13 cellular contexts compared by ENCODE assay signal in the genomic region with DNA sequence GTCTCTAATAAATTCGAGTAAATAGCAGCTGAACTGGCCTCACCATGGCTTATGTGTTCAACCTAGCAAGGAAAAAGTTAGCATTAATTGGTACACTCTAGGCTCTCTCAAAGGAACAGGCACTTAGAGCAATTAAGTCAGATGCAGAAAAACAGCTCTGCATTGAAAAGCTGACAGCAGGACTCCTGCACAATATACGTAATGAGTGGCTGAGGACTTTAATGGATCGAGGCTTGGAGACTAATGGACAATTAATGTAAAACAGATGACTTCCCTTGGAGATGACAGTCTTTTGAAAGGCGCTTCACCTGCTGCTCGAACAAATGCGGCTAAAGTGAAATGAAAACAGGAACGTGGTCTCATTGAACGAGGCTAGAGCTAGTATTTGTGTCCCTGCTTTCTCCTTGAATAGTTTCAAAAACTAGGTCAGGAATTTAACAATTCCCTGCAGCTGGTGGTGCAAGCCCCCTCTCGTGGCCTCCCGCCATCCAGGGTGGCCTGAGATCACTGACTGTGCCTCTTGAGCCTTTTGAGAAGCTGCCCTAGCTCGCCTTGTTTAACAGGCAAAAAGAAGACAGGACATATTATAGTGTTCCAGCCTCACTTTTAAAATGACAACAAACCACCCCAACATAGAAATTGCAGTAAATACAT.
DNase-seq lines count a peak whose midpoint lies in the region; ATAC-seq, FAIRE-seq and TF ChIP-seq lines count a peak whose summit lies in the region.
"Had no signal": no experiment of that assay in that cellular context is flagged by ENCODE, and none has a peak within 500 bp of the region (broad histone marks: within the 10 kb centered on the region; RNA-seq: fewer than 3 reads in every experiment).

No MANE protein-coding gene starts in this region.

- H3K79me1 ChIP-seq in H1 (ENCODE audit: low read depth, low read length) = no peaks in the 10 kb centered on the region

- H3K27ac ChIP-seq in H1 (ENCODE audit: low read depth, low read length) (no peak overlapping the region), aorta (ENCODE audit: low read depth in 1 of 2, low read length in 2 of 2) (no peak overlapping the region)
- no peak overlapping the region for H3K27ac ChIP-seq in CD4-positive, alpha-beta memory T cell (ENCODE audit: low read depth, low read length)

- H3K27me3 Mint-ChIP-seq in CD4-positive, alpha-beta memory T cell = peaks cover 6 to 9% of the 10 kb centered on the region in 2 donors

- H3K18ac ChIP-seq in H1 (ENCODE audit: extremely low read depth, low read length) = no peak overlapping the region

- H3K4me2 ChIP-seq in H1 (ENCODE audit: insufficient read depth in 1 of 2, low read depth in 2 of 2, low read length in 2 of 2) = 0 out of 4 replicates have a peak overlapping the region, but pooled peaks of 1 of the 2 experiments have one; percentile 5

- no peak for FAIRE-seq in H1 (lab: Jason Lieb, UNC)

- no peak overlapping the region for H4K91ac ChIP-seq in H1 (replicated peaks; ENCODE audit: insufficient read length, low read length)

- no peak overlapping the region for H2BK12ac ChIP-seq in H1 (ENCODE audit: low read depth, low read length)

- no peak for TF ChIP-seq RAD21 in H1 (IDR thresholded peaks at IDR 0.05 in 1 of 2, conservative IDR thresholded peaks at IDR 0.05 in 1 of 2; ENCODE audit: low read depth in 2 of 2, low read length in 2 of 2)

- POLR2A ChIA-PET in H1 (lab: Charles Lee; ENCODE audit: partially characterized antibody) = no interaction called here
- POLR2A ChIA-PET in CD4-positive, alpha-beta memory T cell (lab: Charles Lee; ENCODE audit: partially characterized antibody) = no interaction called here

- no peaks in the 10 kb centered on the region for H3K79me2 ChIP-seq in H1 (ENCODE audit: control insufficient read depth in 1 of 2, insufficient read depth in 2 of 2, low read length in 2 of 2)

- no peaks in the 10 kb centered on the region for H3K9me3 ChIP-seq in H1 (ENCODE audit: insufficient read depth in 2 of 2, low read depth in 1 of 2, low read length in 1 of 2)
- H3K9me3 ChIP-seq in CD4-positive, alpha-beta memory T cell (ENCODE audit: control insufficient read depth in 1 of 2, low read length in 2 of 2) = no peaks in the 10 kb centered on the region
- H3K9me3 ChIP-seq in aorta (ENCODE audit: control insufficient read depth, low read length) = no peaks in the 10 kb centered on the region

- H4K8ac ChIP-seq in H1 (ENCODE audit: extremely low read depth, insufficient read depth, low read length) = no peak overlapping the region

- no peak for ATAC-seq in aorta (ENCODE audit: low FRiP score)

- H3K4me3 ChIP-seq in H1 (ENCODE audit: extremely low read depth in 1 of 4, insufficient read depth in 2 of 4, low read depth in 3 of 4, low read length in 4 of 4) (no peak overlapping the region), aorta (ENCODE audit: low read length in 2 of 2) (no peak overlapping the region)
- no peak overlapping the region for H3K4me3 ChIP-seq in CD4-positive, alpha-beta memory T cell (ENCODE audit: low read length in 2 of 2)

- H3K27me3 ChIP-seq in H1 (replicated peaks in 1 of 4; ENCODE audit: control insufficient read depth in 3 of 4, extremely low read depth in 1 of 4, insufficient read depth in 3 of 4, low read length in 3 of 4) (no peaks in the 10 kb centered on the region), aorta (ENCODE audit: control insufficient read depth in 1 of 2, insufficient read depth in 2 of 2, low read length in 1 of 2) (no peaks in the 10 kb centered on the region)
- H3K27me3 ChIP-seq in CD4-positive, alpha-beta memory T cell (ENCODE audit: insufficient read depth, low read length) = no peaks in the 10 kb centered on the region

- no peaks in the 10 kb centered on the region for H3K4me1 Mint-ChIP-seq in CD4-positive, alpha-beta memory T cell
- H3K4me1 Mint-ChIP-seq: activated naive CD4-positive, alpha-beta T cell treated with anti-CD3 and anti-CD28 coated beads, Interleukin-2, amount 10 ng/mL, durations not matched to agents 7 days and 5 days had no signal

- CTCF ChIA-PET in H1 (lab: Charles Lee; ENCODE audit: partially characterized antibody) = interaction anchor here (0.6 to 5.6 kb wide), 11 partner anchors 9 to 379 kb away, joined by 3 to 34 read pairs (median 4); no protein-coding TSS in a partner anchor
- CTCF ChIA-PET in CD4-positive, alpha-beta memory T cell (lab: Charles Lee; ENCODE audit: partially characterized antibody) = interaction anchor here (0.6 to 3.0 kb wide), 7 partner anchors 8 to 242 kb away, joined by 3 to 11 read pairs (median 4); no protein-coding TSS in a partner anchor

- H3K14ac ChIP-seq in H1 (ENCODE audit: insufficient read length) = no peak overlapping the region

- H3K36me3 ChIP-seq in H1 (ENCODE audit: control insufficient read depth in 2 of 4, insufficient read depth in 4 of 4, low read length in 3 of 4) (no peaks in the 10 kb centered on the region), aorta (ENCODE audit: control insufficient read depth in 1 of 2, insufficient read depth in 2 of 2, low read length in 1 of 2) (no peaks in the 10 kb centered on the region)
- H3K36me3 ChIP-seq in CD4-positive, alpha-beta memory T cell (ENCODE audit: insufficient read depth, low read length) = no peaks in the 10 kb centered on the region

- H2AFZ ChIP-seq in H1 (ENCODE audit: low read length) = 0 out of 2 replicates have a peak overlapping the region, but pooled peaks have one; percentile 74

- H4K5ac ChIP-seq in H1 (ENCODE audit: insufficient read length, low read depth, low read length) = no peak overlapping the region

- no peaks in the 10 kb centered on the region for H3K36me3 Mint-ChIP-seq in CD4-positive, alpha-beta memory T cell
- H3K36me3 Mint-ChIP-seq: activated naive CD4-positive, alpha-beta T cell treated with anti-CD3 and anti-CD28 coated beads, Interleukin-2, amount 10 ng/mL, durations not matched to agents 7 days and 5 days had no signal

- no peaks in the 10 kb centered on the region for H4K20me1 ChIP-seq in H1 (replicated peaks in 1 of 2; ENCODE audit: control insufficient read depth in 1 of 2, insufficient read depth in 2 of 2, low read length in 2 of 2)

- H3K4me1 ChIP-seq in H1 (replicated peaks in 1 of 4; ENCODE audit: control insufficient read depth in 3 of 4, insufficient read depth in 4 of 4, low read length in 3 of 4) (peaks cover 0 to 7% (median 4%) of the 10 kb centered on the region in 4 experiments; a peak in 3 of 7 replicates), aorta (ENCODE audit: control insufficient read depth in 1 of 2, insufficient read depth in 2 of 2, low read length in 2 of 2) (no peaks in the 10 kb centered on the region)
- H3K4me1 ChIP-seq in CD4-positive, alpha-beta memory T cell (ENCODE audit: insufficient read depth, low read length) = no peaks in the 10 kb centered on the region

- no peak overlapping the region for H2BK5ac ChIP-seq in H1 (ENCODE audit: low read depth, low read length)

- H3K56ac ChIP-seq in H1 (replicated peaks; ENCODE audit: insufficient read length, low read depth, low read length) = no peak overlapping the region

- H3K4ac ChIP-seq in H1 (replicated peaks; ENCODE audit: insufficient read length, low read depth, low read length) = no peak overlapping the region

- intact Hi-C loops in CD4-positive, alpha-beta memory T cell (cut with micrococcal nuclease) = no loop called here
- intact Hi-C loops in aorta (cut with DNase I) = loop anchor here in 1 of 2 donors (5.0 kb wide), 1 partner anchor 33 kb away; no protein-coding TSS in a partner anchor

- TF ChIP-seq POLR2A in H1 (IDR thresholded peaks at IDR 0.05; ENCODE audit: control extremely low read depth in 1 of 2, low read depth in 2 of 2, low read length in 2 of 2) = no peak

- H2BK120ac ChIP-seq in H1 (replicated peaks; ENCODE audit: low read depth, low read length) = no peak overlapping the region

- no peak overlapping the region for H3K4me3 Mint-ChIP-seq in CD4-positive, alpha-beta memory T cell
- H3K4me3 Mint-ChIP-seq: activated naive CD4-positive, alpha-beta T cell treated with anti-CD3 and anti-CD28 coated beads, Interleukin-2, amount 10 ng/mL, durations not matched to agents 7 days and 5 days had no signal

- H3K9ac ChIP-seq in H1 (replicated peaks in 1 of 4; ENCODE audit: extremely low read depth in 1 of 4, low read depth in 3 of 4, low read length in 3 of 4) = no peak overlapping the region; a peak in 1 of 7 replicates

- no peak overlapping the region for H2AK5ac ChIP-seq in H1 (ENCODE audit: low read depth, low read length)

- H3K23ac ChIP-seq in H1 (ENCODE audit: insufficient read length) = no peak overlapping the region

- no peak overlapping the region for H2BK15ac ChIP-seq in H1 (ENCODE audit: low read length)

- TF ChIP-seq CTCF in H1 (IDR thresholded peaks at IDR 0.05; ENCODE audit: control extremely low read depth in 1 of 3, insufficient read depth in 1 of 3, low read depth in 1 of 3, low read length in 3 of 3) = no peak

- no peak overlapping the region for H2BK20ac ChIP-seq in H1 (ENCODE audit: low read length)

- no peak overlapping the region for H3K27ac Mint-ChIP-seq in CD4-positive, alpha-beta memory T cell
- H3K27ac Mint-ChIP-seq: activated naive CD4-positive, alpha-beta T cell treated with anti-CD3 and anti-CD28 coated beads, Interleukin-2, amount 10 ng/mL, durations not matched to agents 7 days and 5 days had no signal

- DNase-seq in NCI-H1105 (lab: John Stamatoyannopoulos, UW) (peak; percentile 99), NCI-H524 (lab: John Stamatoyannopoulos, UW) (peak; percentile 87 to 92), H1 (ENCODE audit: low read depth in 1 of 2, low spot score in 2 of 2) (no peak), retina (peak; percentile 90), AG08396 (ENCODE audit: low spot score) (no peak), aorta (no peak)
- DNase-seq in CD4-positive, alpha-beta memory T cell = no peak
- DNase-seq: activated naive CD4-positive, alpha-beta T cell treated with anti-CD3 and anti-CD28 coated beads, Interleukin-2, amount 10 ng/mL, durations not matched to agents 7 days and 5 days; cortex of kidney; foreskin melanocyte; Kasumi-1; OCI-M1; stimulated activated naive CD4-positive, alpha-beta T cell had no signal

- no peak for TF ChIP-seq EP300 in H1 (IDR thresholded peaks at IDR 0.05; ENCODE audit: borderline replicate concordance in 1 of 2, low read depth in 2 of 2, low read length in 2 of 2)

- H3K23me2 ChIP-seq in H1 (ENCODE audit: low read depth, low read length) = no peaks in the 10 kb centered on the region; the same call in 1 of the 2 replicates

- WGBS in H1 (ENCODE audit: extremely low coverage in 1 of 2, insufficient coverage in 1 of 2, insufficient read length in 1 of 2, insufficient replicate concordance in 2 of 2, low coverage in 1 of 2, low lambda C conversion rate in 2 of 2, missing lambda C conversion rate in 1 of 2), 2 experiments = 73% methylated on average over 11 of the region's 11 CpGs; no CpG with 5 or more reads in 1 of the 2 experiments
- 45 to 48% methylated on average over 11 of the region's 11 CpGs for WGBS in aorta, 2 donors

- H3K9me3 Mint-ChIP-seq in CD4-positive, alpha-beta memory T cell = peaks cover 0 to 5% (median under 1%) of the 10 kb centered on the region in 8 donors

TF ChIP-seq in H1, 55 proteins besides CTCF, POLR2A, EP300 and RAD21 (continues in another document):
- TF ChIP-seq SP1 (IDR thresholded peaks at IDR 0.05; ENCODE audit: low read depth, low read length) (0 out of 2 replicates have a peak, but pooled peaks have one; percentile 27), BACH1 (IDR thresholded peaks at IDR 0.05; ENCODE audit: low read length) (no peak), RXRA (IDR thresholded peaks at IDR 0.05; ENCODE audit: insufficient read depth, low read depth, low read length) (no peak), CHD1 (IDR thresholded peaks at IDR 0.05; ENCODE audit: low read depth, low read length) (no peak)

Comparison
In these comparisons a context has a peak if more than half of its experiments do, and no peak if none do; other contexts are left out.
1. DNase-seq: peak in NCI-H1105 (single experiment), NCI-H524 (2 of 2) and retina (single experiment); none in H1 (0 of 2), AG08396 (single experiment), CD4-positive, alpha-beta memory T cell (0 of 5) and aorta (0 of 2).